ENCODE assay signal across 12 cellular contexts in genomic region chr2:169397697-169398096, GRCh38. TPM values are rescaled to one million over a fixed set of nuclear protein-coding genes. Genes with fewer than 3 reads are reported as not detected.
DNase-seq lines count a peak whose midpoint lies in the region; ATAC-seq, FAIRE-seq and TF ChIP-seq lines count a peak whose summit lies in the region.
"Had no signal": no experiment of that assay in that cellular context is flagged by ENCODE, and none has a peak within 500 bp of the region (broad histone marks: within the 10 kb centered on the region; RNA-seq: fewer than 3 reads in every experiment).

No MANE protein-coding gene starts in this region.

- H3F3A ChIP-seq in Loucy (ENCODE audit: low read depth): no peaks in the 10 kb centered on the region

- H3K36me3 Mint-ChIP-seq in activated T-cell treated with anti-CD3 and anti-CD28 coated beads, Interleukin-2, amount 50 U/mL, for 4 hours (ENCODE audit: insufficient read depth): no peaks in the 10 kb centered on the region

- no peak overlapping the region for H3K4me3 Mint-ChIP-seq in activated T-cell treated with anti-CD3 and anti-CD28 coated beads, Interleukin-2, amount 50 U/mL, for 4 hours

- TF ChIP-seq POLR2A in tibial nerve (IDR thresholded peaks at IDR 0.05): no peak

- H4K20me1 ChIP-seq in Loucy (ENCODE audit: insufficient read depth, low read length, poor library complexity, severe bottlenecking): no peaks in the 10 kb centered on the region

- no peak overlapping the region for H3K4me2 ChIP-seq in Loucy (ENCODE audit: low read depth, low read length, poor library complexity, severe bottlenecking)

- no peak overlapping the region for H3K9ac ChIP-seq in Loucy (ENCODE audit: low read depth, low read length, poor library complexity, severe bottlenecking)

- H3K27me3 ChIP-seq in Loucy (ENCODE audit: insufficient read depth, low read length, poor library complexity, severe bottlenecking) (no peaks in the 10 kb centered on the region), brain microvascular endothelial cell (replicated peaks) (no peaks in the 10 kb centered on the region), tibial nerve (no peaks in the 10 kb centered on the region)

- in situ Hi-C loops in brain microvascular endothelial cell (cut with HindIII; ENCODE audit: low pct_ligation_motif_present, low sequenced_read_pairs): no loop called here

- no peaks in the 10 kb centered on the region for H3K9me3 ChIP-seq in Loucy (ENCODE audit: insufficient read depth, low read depth, low read length)
- H3K9me3 ChIP-seq in tibial nerve: no peaks in the 10 kb centered on the region

- no peak for FAIRE-seq in RCC 7860 (lab: Jason Lieb, UNC)

- H3K79me2 ChIP-seq in Loucy (ENCODE audit: insufficient read depth, low read length): no peaks in the 10 kb centered on the region

- no peaks in the 10 kb centered on the region for H3K4me1 Mint-ChIP-seq in activated T-cell treated with anti-CD3 and anti-CD28 coated beads, Interleukin-2, amount 50 U/mL, for 4 hours (ENCODE audit: low read depth)

- no peak overlapping the region for H3K4me3 ChIP-seq in Loucy (ENCODE audit: low read length, poor library complexity, severe bottlenecking)
- no peak overlapping the region for H3K4me3 ChIP-seq in brain microvascular endothelial cell (ENCODE audit: low read depth, low read length)
- H3K4me3 ChIP-seq in tibial nerve: no peak overlapping the region
- H3K4me3 ChIP-seq: skin epidermis had no signal

- DNase-seq in Daoy (ENCODE audit: low read depth) (peak; percentile 16), brain microvascular endothelial cell (no peak), myocyte (ENCODE audit: low read depth) (peak; percentile 6), germinal center (ENCODE audit: low spot score) (no peak), tibial nerve (ENCODE audit: low spot score in 2 of 2) (no peak), RCC 7860 (ENCODE audit: low spot score) (no peak)
- DNase-seq in activated T-cell treated with anti-CD3 and anti-CD28 coated beads, Interleukin-2, amount 50 U/mL, for 4 hours: no peak
- DNase-seq: glutamatergic neuron had no signal

- H3K27ac ChIP-seq in brain microvascular endothelial cell (no peak overlapping the region), tibial nerve (no peak overlapping the region)
- H3K27ac ChIP-seq: skin epidermis had no signal

- peaks cover 14% of the 10 kb centered on the region for H3K27me3 Mint-ChIP-seq in activated T-cell treated with anti-CD3 and anti-CD28 coated beads, Interleukin-2, amount 50 U/mL, for 4 hours (ENCODE audit: low read depth)

- no peaks in the 10 kb centered on the region for H3K9me2 ChIP-seq in Loucy (replicated peaks; ENCODE audit: low read depth, low read length)

- no peak overlapping the region for H2AFZ ChIP-seq in Loucy (ENCODE audit: low read length)

- 43 to 51% methylated on average over 2 of the region's 2 CpGs for WGBS in tibial nerve, 2 donors

- no peak for TF ChIP-seq EP300 in tibial nerve (IDR thresholded peaks at IDR 0.05)

- no peak for ATAC-seq in activated T-cell treated with anti-CD3 and anti-CD28 coated beads, Interleukin-2, amount 50 U/mL, for 4 hours

- TF ChIP-seq CTCF in Loucy (conservative IDR thresholded peaks at IDR 0.05; ENCODE audit: low read length): peak; percentile 55
- TF ChIP-seq CTCF in brain microvascular endothelial cell (IDR thresholded peaks at IDR 0.05; ENCODE audit: low read depth, low read length, missing control alignments): peak; percentile 12
- TF ChIP-seq CTCF in tibial nerve (IDR thresholded peaks at IDR 0.05): no peak

- H3K9me3 Mint-ChIP-seq in activated T-cell treated with anti-CD3 and anti-CD28 coated beads, Interleukin-2, amount 50 U/mL, for 4 hours: no peaks in the 10 kb centered on the region
- H3K9me3 Mint-ChIP-seq: activated T-helper 2 cell treated with anti-CD3 and anti-CD28 coated beads, Interferon-gamma antibody, Interleukin-2, Interleukin-4, amounts not matched to agents 10 μg/mL and 5 μg/mL and 100 μg/mL, durations not matched to agents 14 hours and 24 hours and 36 hours had no signal

- H3K4me1 ChIP-seq in Loucy (ENCODE audit: insufficient read depth, low read length, poor library complexity, severe bottlenecking): no peaks in the 10 kb centered on the region
- no peaks in the 10 kb centered on the region for H3K4me1 ChIP-seq in tibial nerve

- H3K36me3 ChIP-seq in Loucy (ENCODE audit: insufficient read depth, low read length): no peaks in the 10 kb centered on the region
- no peaks in the 10 kb centered on the region for H3K36me3 ChIP-seq in brain microvascular endothelial cell (replicated peaks)
- no peaks in the 10 kb centered on the region for H3K36me3 ChIP-seq in tibial nerve

RNA-seq across cellular contexts. Expression of gene LRP2, which starts 35.4 kb away (rescaled TPM):
- total RNA-seq in Daoy (2014; rRNA removed; shearing (Covaris generic)): under 0.01 TPM in 1 of 2 replicates, not detected in the other
- 0.10 TPM in 1 of 2 replicates, not detected in the other for total RNA-seq in myocyte
- polyA plus RNA-seq in myocyte (2012): 0.05 TPM
- under 1 TPM in 1 of 3 donors, not detected in 2; 0.03 TPM for total RNA-seq in activated T-cell treated with anti-CD3 and anti-CD28 coated beads, Interleukin-2, amount 50 U/mL, for 4 hours
- total RNA-seq in tibial nerve: not detected
- polyA plus RNA-seq: urinary bladder had no signal

Comparison
In these comparisons a context has a peak if more than half of its experiments do, and no peak if none do; other contexts are left out.
1. DNase-seq: peak in Daoy (single experiment) and myocyte (single experiment); none in brain microvascular endothelial cell (single experiment), germinal center (single experiment), activated T-cell treated with anti-CD3 and anti-CD28 coated beads, Interleukin-2, amount 50 U/mL, for 4 hours (single experiment), tibial nerve (0 of 2) and RCC 7860 (single experiment).
2. CTCF ChIP-seq: peak in Loucy (single experiment) and brain microvascular endothelial cell (single experiment); none in tibial nerve (0 of 5).